Comparison of ENCODE assay signal across 8 cellular contexts in genomic region chr13:114064516-114065140, GRCh38.
A peak's percentile ranks its signal among the peaks of the same experiment; 100 is the strongest.
DNase-seq lines count a peak whose midpoint lies in the region; ATAC-seq and TF ChIP-seq lines count a peak whose summit lies in the region.

No MANE protein-coding gene starts in this region.

- intact Hi-C loops in heart right ventricle (cut with DNase I) = loop anchor here in 7 of 10 donors (5.0 to 10.0 kb wide), 6 partner anchors 37 to 70 kb away; partner anchors contain the start of gene RASA3 (in 3 of the 7)

- H3K27me3 ChIP-seq in heart right ventricle = no peaks in the 10 kb centered on the region

- peaks cover 47% of the 10 kb centered on the region for H3K4me1 Mint-ChIP-seq in activated T-helper 17 cell treated with anti-CD3 and anti-CD28 coated beads, Interleukin-2, amount 50 U/mL, for 72 hours

- no peak for TF ChIP-seq CTCF in heart right ventricle (IDR thresholded peaks at IDR 0.05)

- DNase-seq in activated CD8-positive, alpha-beta memory T cell treated with anti-CD3 and anti-CD28 coated beads for 24 hours = peak; percentile 71
- DNase-seq in activated CD8-positive, alpha-beta memory T cell treated with anti-CD3 and anti-CD28 coated beads, Interleukin-2, amount 50 U/mL, for 4 hours = no peak
- DNase-seq in heart right ventricle (peak in 1 of 2 donors; percentile 41), retina (peak; percentile 77)
- DNase-seq in stimulated activated CD4-positive, alpha-beta T cell treated with anti-CD3 and anti-CD28 coated beads, Interleukin-4, amount 100 ng/mL, for 24 hours = no peak

- H3K36me3 ChIP-seq in heart right ventricle = peaks cover 0 to 9% (median 0%) of the 10 kb centered on the region in 9 donors

- H3K27ac Mint-ChIP-seq in activated T-helper 17 cell treated with anti-CD3 and anti-CD28 coated beads, Interleukin-2, amount 50 U/mL, for 72 hours = peak overlapping the region; percentile 97

- 25 to 35% methylated on average over 17 of the region's 17 CpGs for WGBS in heart right ventricle, 2 donors

- H3K4me3 ChIP-seq in heart right ventricle = peak overlapping the region in 9 of 10 donors; percentile 16 to 49 (median 39)

- H3K27ac ChIP-seq in heart right ventricle = peak overlapping the region; percentile 44 to 98 (median 90)

- H3K9me3 ChIP-seq in heart right ventricle = no peaks in the 10 kb centered on the region

- H3K4me1 ChIP-seq in heart right ventricle = peaks cover 12 to 84% (median 54%) of the 10 kb centered on the region in 9 donors

- ATAC-seq in activated T-helper 17 cell treated with anti-CD3 and anti-CD28 coated beads, Interleukin-2, amount 50 U/mL, for 72 hours (replicated peaks) = no peak
- peak in 7 of 8 donors; percentile 0 to 38 (median 10) for ATAC-seq in heart right ventricle
- no peak for ATAC-seq in HG03097 (IDR thresholded peaks at IDR 0.05; ENCODE audit: low FRiP score, unreplicated experiment)
- ATAC-seq in GM19328 (IDR thresholded peaks at IDR 0.05; ENCODE audit: unreplicated experiment) = no peak

- peaks cover 58% of the 10 kb centered on the region for H3K36me3 Mint-ChIP-seq in activated T-helper 17 cell treated with anti-CD3 and anti-CD28 coated beads, Interleukin-2, amount 50 U/mL, for 72 hours (ENCODE audit: low read depth)

- H3K27me3 Mint-ChIP-seq in activated T-helper 17 cell treated with anti-CD3 and anti-CD28 coated beads, Interleukin-2, amount 50 U/mL, for 72 hours = no peaks in the 10 kb centered on the region

- H3K4me3 Mint-ChIP-seq in activated T-helper 17 cell treated with anti-CD3 and anti-CD28 coated beads, Interleukin-2, amount 50 U/mL, for 72 hours = peak overlapping the region; percentile 90

- no peaks in the 10 kb centered on the region for H3K9me3 Mint-ChIP-seq in activated T-helper 17 cell treated with anti-CD3 and anti-CD28 coated beads, Interleukin-2, amount 50 U/mL, for 72 hours

Comparison
In these comparisons a context has a peak if more than half of its experiments do, and no peak if none do; other contexts are left out.
1. DNase-seq: peak in activated CD8-positive, alpha-beta memory T cell treated with anti-CD3 and anti-CD28 coated beads for 24 hours (single experiment) and retina (single experiment); none in activated CD8-positive, alpha-beta memory T cell treated with anti-CD3 and anti-CD28 coated beads, Interleukin-2, amount 50 U/mL, for 4 hours (single experiment) and stimulated activated CD4-positive, alpha-beta T cell treated with anti-CD3 and anti-CD28 coated beads, Interleukin-4, amount 100 ng/mL, for 24 hours (single experiment).
2. ATAC-seq: peak in heart right ventricle (7 of 8); none in activated T-helper 17 cell treated with anti-CD3 and anti-CD28 coated beads, Interleukin-2, amount 50 U/mL, for 72 hours (single experiment), HG03097 (single experiment) and GM19328 (single experiment).